Comparison of ENCODE assay signal across 17 cellular contexts in genomic region chr11:61881397-61881796, GRCh38. TPM values are rescaled to one million over a fixed set of nuclear protein-coding genes. Genes with fewer than 3 reads are reported as not detected.
A peak's percentile ranks its signal among the peaks of the same experiment; 100 is the strongest.
DNase-seq lines count a peak whose midpoint lies in the region; ATAC-seq and TF ChIP-seq lines count a peak whose summit lies in the region.
"Had no signal": no experiment of that assay in that cellular context is flagged by ENCODE, and none has a peak within 500 bp of the region (broad histone marks: within the 10 kb centered on the region; RNA-seq: fewer than 3 reads in every experiment).

No MANE protein-coding gene starts in this region.

- 59% methylated on average over 3 of the region's 3 CpGs; no CpG with 5 or more reads in 1 of the 2 donors for WGBS in gastroesophageal sphincter (ENCODE audit: low coverage in 1 of 2), 2 donors

- H3K9me2 ChIP-seq in OCI-LY7 (ENCODE audit: insufficient read depth, low read length), result no peaks in the 10 kb centered on the region

- no peak for TF ChIP-seq EP300 in gastroesophageal sphincter (IDR thresholded peaks at IDR 0.05)

- peak; percentile 19 for ATAC-seq in gastroesophageal sphincter
- ATAC-seq in GM21825 (IDR thresholded peaks at IDR 0.05; ENCODE audit: unreplicated experiment), result no peak
- no peak for ATAC-seq in GM21717 (IDR thresholded peaks at IDR 0.05; ENCODE audit: unreplicated experiment)
- ATAC-seq: activated T-cell treated with anti-CD3 and anti-CD28 coated beads, Interleukin-2, amount 50 U/mL, for 72 hours; left lung had no signal

- H3K4me1 Mint-ChIP-seq in neural progenitor cell (peaks cover 18% of the 10 kb centered on the region), mesothelial cell of epicardium (no peaks in the 10 kb centered on the region)
- H3K4me1 Mint-ChIP-seq: CD4-positive, alpha-beta memory T cell had no signal

- TF ChIP-seq CTCF in OCI-LY7 (conservative IDR thresholded peaks at IDR 0.05; ENCODE audit: low read length), result no peak
- TF ChIP-seq CTCF in gastroesophageal sphincter (IDR thresholded peaks at IDR 0.05), result no peak
- no peak for TF ChIP-seq CTCF in neural progenitor cell (IDR thresholded peaks at IDR 0.05)
- no peak for TF ChIP-seq CTCF in mesothelial cell of epicardium (IDR thresholded peaks at IDR 0.05; ENCODE audit: unreplicated experiment)

- CTCF ChIA-PET in OCI-LY7 (lab: Charles Lee; ENCODE audit: unreplicated experiment), result interaction anchor here (0.6 to 2.7 kb wide), 5 partner anchors 9 to 231 kb away, joined by 3 to 13 read pairs (median 4); partner anchors contain the start of genes FEN1 and TMEM258

- DNase-seq in OCI-LY7 (ENCODE audit: low spot score) (peak; percentile 84), neural progenitor cell (ENCODE audit: low spot score) (peak; percentile 22), mesothelial cell of epicardium (ENCODE audit: low spot score in 2 of 2, unreplicated experiment in 2 of 2) (no peak), GM03348 (ENCODE audit: low spot score) (no peak)
- DNase-seq: activated CD4-positive, alpha-beta T cell treated with anti-CD3 and anti-CD28 coated beads, Interleukin-2, amount 50 U/mL, for 48 hours; activated naive CD8-positive, alpha-beta T cell treated with anti-CD3 and anti-CD28 coated beads, Interleukin-2, amount 10 ng/mL, durations not matched to agents 7 days and 5 days; activated T-cell treated with anti-CD3 and anti-CD28 coated beads, Interleukin-2, amount 50 U/mL, for 72 hours; CD4-positive, alpha-beta memory T cell; effector CD8-positive, alpha-beta T cell; left lung; NCI-H2107; NCI-H526 treated with DMSO at 0.1 percent for 48 hours had no signal

- H4K20me1 ChIP-seq in BLaER1, result no peaks in the 10 kb centered on the region
- no peaks in the 10 kb centered on the region for H4K20me1 ChIP-seq in OCI-LY7 (ENCODE audit: insufficient read depth, low read length)
- H4K20me1 ChIP-seq in neural progenitor cell (ENCODE audit: low read depth), result no peaks in the 10 kb centered on the region

- no TSS peak for BruUV-seq in OCI-LY7 (replicated peaks; lab: Mats Ljungman, UMichigan)

- no peaks in the 10 kb centered on the region for H3F3A ChIP-seq in neural progenitor cell (ENCODE audit: low read depth)

- no peaks in the 10 kb centered on the region for H3K36me3 Mint-ChIP-seq in neural progenitor cell
- H3K36me3 Mint-ChIP-seq in mesothelial cell of epicardium, result no peaks in the 10 kb centered on the region
- H3K36me3 Mint-ChIP-seq: activated naive CD8-positive, alpha-beta T cell treated with anti-CD3 and anti-CD28 coated beads, Interleukin-2, amount 10 ng/mL, durations not matched to agents 7 days and 5 days; CD4-positive, alpha-beta memory T cell had no signal

- H3K27me3 ChIP-seq in BLaER1 (no peaks in the 10 kb centered on the region), gastroesophageal sphincter (no peaks in the 10 kb centered on the region), neural progenitor cell (no peaks in the 10 kb centered on the region)
- H3K27me3 ChIP-seq: cardiac muscle cell, left lung had no signal

- H3K27ac ChIP-seq in BLaER1 (peak overlapping the region; percentile 86), OCI-LY7 (ENCODE audit: low read depth, low read length, poor library complexity, severe bottlenecking) (peak overlapping the region; percentile 94), gastroesophageal sphincter (no peak overlapping the region), neural progenitor cell (no peak overlapping the region)
- H3K27ac ChIP-seq: cardiac muscle cell, left lung had no signal

- H2AFZ ChIP-seq in OCI-LY7 (ENCODE audit: low read length) (peak overlapping the region; percentile 39; the same call in 1 of the 2 replicates), neural progenitor cell (replicated peaks) (no peak overlapping the region)

- H3K9ac ChIP-seq in BLaER1 (peak overlapping the region; percentile 79; the same call in 1 of the 2 replicates), neural progenitor cell (no peak overlapping the region)

- H3K9me3 ChIP-seq in BLaER1, result no peaks in the 10 kb centered on the region
- H3K9me3 ChIP-seq in OCI-LY7 (ENCODE audit: low read length), result no peaks in the 10 kb centered on the region
- no peaks in the 10 kb centered on the region for H3K9me3 ChIP-seq in gastroesophageal sphincter
- no peaks in the 10 kb centered on the region for H3K9me3 ChIP-seq in neural progenitor cell (ENCODE audit: low read depth)
- H3K9me3 ChIP-seq: left lung had no signal

- H3K4me2 ChIP-seq in BLaER1 (peak overlapping the region; percentile 97), OCI-LY7 (ENCODE audit: low read length) (peak overlapping the region; percentile 97), neural progenitor cell (no peak overlapping the region)

- peaks cover 2% of the 10 kb centered on the region for H3K9me3 Mint-ChIP-seq in neural progenitor cell
- H3K9me3 Mint-ChIP-seq in mesothelial cell of epicardium, result no peaks in the 10 kb centered on the region
- H3K9me3 Mint-ChIP-seq: activated naive CD8-positive, alpha-beta T cell treated with anti-CD3 and anti-CD28 coated beads, Interleukin-2, amount 10 ng/mL, durations not matched to agents 7 days and 5 days; activated T-cell treated with anti-CD3 and anti-CD28 coated beads, Interleukin-2, amount 50 U/mL, for 72 hours; CD4-positive, alpha-beta memory T cell had no signal

- H3K27me3 Mint-ChIP-seq in neural progenitor cell (ENCODE audit: insufficient read depth, low read depth), result peaks cover 2% of the 10 kb centered on the region
- no peaks in the 10 kb centered on the region for H3K27me3 Mint-ChIP-seq in mesothelial cell of epicardium (ENCODE audit: low read depth)
- H3K27me3 Mint-ChIP-seq: CD4-positive, alpha-beta memory T cell had no signal

- intact Hi-C loops in OCI-LY7 (cut with micrococcal nuclease; ENCODE audit: unreplicated experiment), result no loop called here

- H3K36me3 ChIP-seq in BLaER1 (peaks cover 24% of the 10 kb centered on the region), OCI-LY7 (ENCODE audit: insufficient read depth, low read length) (peaks cover 27% of the 10 kb centered on the region), gastroesophageal sphincter (peaks cover 0 to 36% of the 10 kb centered on the region in 2 donors), neural progenitor cell (no peaks in the 10 kb centered on the region)
- H3K36me3 ChIP-seq: cardiac muscle cell had no signal

- POLR2A ChIA-PET in OCI-LY7 (lab: Charles Lee), result interaction anchor here (1.5 to 2.4 kb wide), 2 partner anchors 10 to 17 kb away, joined by 10 to 11 read pairs; partner anchors contain the start of gene FADS3

- peaks cover 15% of the 10 kb centered on the region; the same call in 1 of the 2 replicates for H3K79me2 ChIP-seq in OCI-LY7 (ENCODE audit: insufficient read depth, low read depth, low read length)
- H3K79me2 ChIP-seq in neural progenitor cell (ENCODE audit: low read depth), result no peaks in the 10 kb centered on the region

- H3K4me3 Mint-ChIP-seq in neural progenitor cell (no peak overlapping the region), mesothelial cell of epicardium (no peak overlapping the region)
- H3K4me3 Mint-ChIP-seq: activated naive CD8-positive, alpha-beta T cell treated with anti-CD3 and anti-CD28 coated beads, Interleukin-2, amount 10 ng/mL, durations not matched to agents 7 days and 5 days; activated T-cell treated with anti-CD3 and anti-CD28 coated beads, Interleukin-2, amount 50 U/mL, for 72 hours; CD4-positive, alpha-beta memory T cell had no signal

- H3K27ac Mint-ChIP-seq in neural progenitor cell (no peak overlapping the region), mesothelial cell of epicardium (no peak overlapping the region)
- H3K27ac Mint-ChIP-seq: activated naive CD8-positive, alpha-beta T cell treated with anti-CD3 and anti-CD28 coated beads, Interleukin-2, amount 10 ng/mL, durations not matched to agents 7 days and 5 days; activated T-cell treated with anti-CD3 and anti-CD28 coated beads, Interleukin-2, amount 50 U/mL, for 72 hours; CD4-positive, alpha-beta memory T cell had no signal

- H3K4me3 ChIP-seq in BLaER1 (peak overlapping the region; percentile 69), OCI-LY7 (ENCODE audit: low read depth, low read length, poor library complexity, severe bottlenecking) (peak overlapping the region; percentile 85), gastroesophageal sphincter (no peak overlapping the region), neural progenitor cell (no peak overlapping the region)
- H3K4me3 ChIP-seq: cardiac muscle cell, left lung had no signal

- no peak for TF ChIP-seq POLR2A in gastroesophageal sphincter (IDR thresholded peaks at IDR 0.05)

- peaks cover 73% of the 10 kb centered on the region for H3K4me1 ChIP-seq in BLaER1
- H3K4me1 ChIP-seq in OCI-LY7 (ENCODE audit: insufficient read depth, low read length, poor library complexity, severe bottlenecking), result peaks cover 70% of the 10 kb centered on the region
- H3K4me1 ChIP-seq in gastroesophageal sphincter, result peaks cover 0 to 5% (median 0%) of the 10 kb centered on the region in 3 donors
- H3K4me1 ChIP-seq in neural progenitor cell, result peaks cover 4% of the 10 kb centered on the region
- H3K4me1 ChIP-seq: left lung had no signal

RNA-seq across cellular contexts. Expression of gene FADS3, which starts 9.9 kb away (rescaled TPM):
- total RNA-seq in OCI-LY7 (2014; rRNA removed; shearing (Covaris generic)), result 168 and 191 TPM in 2 replicates
- total RNA-seq in OCI-LY7 (2022), result 103 and 143 TPM in 2 replicates
- total RNA-seq in gastroesophageal sphincter, result 10 to 100 TPM; 41.6 to 81.6 (median 60.5) TPM
- 10.1 and 28.7 TPM in 2 replicates for total RNA-seq in neural progenitor cell (ENCODE audit: low replicate concordance)
- total RNA-seq in mesothelial cell of epicardium, result 6.1 to 8.9 TPM (median 8.0 TPM) in 3 replicates

RNA-seq across cellular contexts. Expression of gene RAB3IL1, which starts 36.0 kb away (rescaled TPM):
- not detected in 2 replicates for total RNA-seq in OCI-LY7 (2014; rRNA removed; shearing (Covaris generic))
- total RNA-seq in OCI-LY7 (2022) (not detected in 2 replicates), gastroesophageal sphincter (10 to 100 TPM; 11.5 to 22.1 (median 14.7) TPM), neural progenitor cell (ENCODE audit: low replicate concordance) (1.4 TPM in 2 replicates), mesothelial cell of epicardium (10.6 to 12.0 TPM (median 11.9 TPM) in 3 replicates)

RNA-seq across cellular contexts. Expression of gene FADS2, which starts 53.3 kb away (rescaled TPM):
- 0.31 and 0.95 TPM in 2 replicates for total RNA-seq in OCI-LY7 (2014; rRNA removed; shearing (Covaris generic))
- 2.3 and 2.8 TPM in 2 replicates for total RNA-seq in OCI-LY7 (2022)
- total RNA-seq in gastroesophageal sphincter, result 10 to 100 TPM; 17.6 to 40.0 (median 33.4) TPM
- total RNA-seq in neural progenitor cell (ENCODE audit: low replicate concordance), result 233 and 407 TPM in 2 replicates
- 317 to 337 TPM (median 324 TPM) in 3 replicates for total RNA-seq in mesothelial cell of epicardium

Comparison
In these comparisons a context has a peak if more than half of its experiments do, and no peak if none do; other contexts are left out.
1. H3K27ac ChIP-seq: peak in BLaER1 (single experiment) and OCI-LY7 (single experiment); none in gastroesophageal sphincter (0 of 4) and neural progenitor cell (single experiment).
2. H3K4me3 ChIP-seq: peak in BLaER1 (single experiment) and OCI-LY7 (single experiment); none in gastroesophageal sphincter (0 of 2) and neural progenitor cell (single experiment).
3. DNase-seq: peak in OCI-LY7 (single experiment) and neural progenitor cell (single experiment); none in mesothelial cell of epicardium (0 of 2) and GM03348 (single experiment).
4. RNA of gene FADS2, which starts 53.3 kb away (total RNA-seq): 317 to 337 TPM in mesothelial cell of epicardium, 233 to 407 TPM in neural progenitor cell and 17.6 to 40.0 TPM in gastroesophageal sphincter; 0.31 to 2.8 TPM in OCI-LY7; every median in the first group is over 4 times any median in the second.